ENCODE assay signal across 8 cellular contexts in genomic region chr11:692824-693414, GRCh38. TPM values are rescaled to one million over a fixed set of nuclear protein-coding genes. Genes with fewer than 3 reads are reported as not detected.
DNase-seq lines count a peak whose midpoint lies in the region; ATAC-seq and TF ChIP-seq lines count a peak whose summit lies in the region.

No MANE protein-coding gene starts in this region.

- TF ChIP-seq CTCF in SK-N-SH (IDR thresholded peaks at IDR 0.05), result no peak

- H3K27ac Mint-ChIP-seq in T-helper 17 cell, result peak overlapping the region; percentile 97
- H3K27ac Mint-ChIP-seq in stimulated activated naive B cell treated with anti-CD40 and anti-IgM and Interleukin-4, amounts not matched to agents 10 μg/mL and 1 μg/mL and 100 μg/mL, for 72 hours, result peak overlapping the region; percentile 97

- no peaks in the 10 kb centered on the region for H3K9me3 ChIP-seq in SK-N-SH
- H3K9me3 ChIP-seq in T-helper 17 cell (ENCODE audit: control insufficient read depth, low read length, poor library complexity, severe bottlenecking), result no peaks in the 10 kb centered on the region
- no peaks in the 10 kb centered on the region for H3K9me3 ChIP-seq in esophagus (ENCODE audit: control insufficient read depth in 2 of 2, insufficient read depth in 1 of 2, low read depth in 1 of 2, low read length in 1 of 2)

- H3F3A ChIP-seq in SK-N-SH (replicated peaks; ENCODE audit: insufficient read depth), result no peaks in the 10 kb centered on the region

- H3K27me3 ChIP-seq in SK-N-SH (ENCODE audit: insufficient read depth), result no peaks in the 10 kb centered on the region
- no peaks in the 10 kb centered on the region for H3K27me3 ChIP-seq in esophagus (ENCODE audit: control insufficient read depth in 1 of 2, insufficient read depth in 2 of 2, low read length in 2 of 2)

- peak overlapping the region; percentile 85 for H3K4me3 Mint-ChIP-seq in T-helper 17 cell
- peak overlapping the region; percentile 88 to 95 for H3K4me3 Mint-ChIP-seq in stimulated activated naive B cell treated with anti-CD40 and anti-IgM and Interleukin-4, amounts not matched to agents 10 μg/mL and 1 μg/mL and 100 μg/mL, for 72 hours

- peaks cover 3 to 15% of the 10 kb centered on the region in 2 experiments for H3K36me3 ChIP-seq in SK-N-SH (replicated peaks in 1 of 2; ENCODE audit: control insufficient read depth in 1 of 2, insufficient read depth in 2 of 2, low read length in 1 of 2)
- H3K36me3 ChIP-seq in esophagus (ENCODE audit: control insufficient read depth in 2 of 2, insufficient read depth in 2 of 2, low read length in 1 of 2), result peaks cover 0 to 16% of the 10 kb centered on the region in 2 donors

- H3K9me3 Mint-ChIP-seq in stimulated activated naive B cell treated with anti-CD40 and anti-IgM and Interleukin-4, amounts not matched to agents 10 μg/mL and 1 μg/mL and 100 μg/mL, for 72 hours, result no peaks in the 10 kb centered on the region

- no peak for DNase-seq in SK-N-SH
- DNase-seq in T-helper 17 cell, result peak in 2 of 3 donors; percentile 57 to 60
- DNase-seq in stimulated activated naive B cell treated with anti-CD40 and anti-IgM and Interleukin-4, amounts not matched to agents 10 μg/mL and 1 μg/mL and 100 μg/mL, for 72 hours, result no peak
- no peak for DNase-seq in ecto neural progenitor cell (ENCODE audit: low spot score)
- no peak for DNase-seq in hypothalamus (lab: John Stamatoyannopoulos, UW)

- 92% methylated on average over 23 of the region's 23 CpGs for WGBS in SK-N-SH (ENCODE audit: low lambda C conversion rate)
- WGBS in esophagus, 2 donors, result 49 to 69% methylated on average over 23 of the region's 23 CpGs

- H3K4me1 ChIP-seq in SK-N-SH (ENCODE audit: control insufficient read depth in 1 of 2, insufficient read depth in 2 of 2, low read depth in 1 of 2, low read length in 1 of 2) (peaks cover 13 to 19% of the 10 kb centered on the region in 2 experiments; a peak in 2 of 4 replicates), esophagus (ENCODE audit: control insufficient read depth in 2 of 2, insufficient read depth in 2 of 2, low read length in 1 of 2) (peaks cover 2 to 14% of the 10 kb centered on the region in 2 donors)

- 0 out of 4 replicates have a peak overlapping the region, but pooled peaks of 1 of the 2 experiments have one; percentile 25 for H3K27ac ChIP-seq in SK-N-SH (ENCODE audit: low read depth in 2 of 2, low read length in 1 of 2)
- H3K27ac ChIP-seq in esophagus (ENCODE audit: low read depth in 2 of 2, low read length in 1 of 2), result peak overlapping the region; percentile 91 to 100

- no peaks in the 10 kb centered on the region for H3K27me3 Mint-ChIP-seq in T-helper 17 cell
- no peaks in the 10 kb centered on the region for H3K27me3 Mint-ChIP-seq in stimulated activated naive B cell treated with anti-CD40 and anti-IgM and Interleukin-4, amounts not matched to agents 10 μg/mL and 1 μg/mL and 100 μg/mL, for 72 hours

- H3K36me3 Mint-ChIP-seq in T-helper 17 cell (ENCODE audit: low read depth), result no peaks in the 10 kb centered on the region
- peaks cover 18 to 30% of the 10 kb centered on the region in 2 donors for H3K36me3 Mint-ChIP-seq in stimulated activated naive B cell treated with anti-CD40 and anti-IgM and Interleukin-4, amounts not matched to agents 10 μg/mL and 1 μg/mL and 100 μg/mL, for 72 hours

- peaks cover 47% of the 10 kb centered on the region for H3K79me2 ChIP-seq in SK-N-SH (ENCODE audit: insufficient read depth)

- CTCF ChIA-PET in SK-N-SH (lab: Yijun Ruan, JAX), result interaction anchor here (0.5 to 11.4 kb wide), 3 partner anchors 26 to 47 kb away, joined by 3 to 122 read pairs (median 3); no protein-coding TSS in a partner anchor

- H3K4me2 ChIP-seq in SK-N-SH, result peak overlapping the region; percentile 78

- H3K4me1 Mint-ChIP-seq in T-helper 17 cell, result peaks cover 35% of the 10 kb centered on the region
- peaks cover 31 to 54% of the 10 kb centered on the region in 2 donors for H3K4me1 Mint-ChIP-seq in stimulated activated naive B cell treated with anti-CD40 and anti-IgM and Interleukin-4, amounts not matched to agents 10 μg/mL and 1 μg/mL and 100 μg/mL, for 72 hours

- H3K9me2 ChIP-seq in SK-N-SH, result no peaks in the 10 kb centered on the region

- ATAC-seq in SK-N-SH treated with all-trans-retinoic acid at 6 μM for 48 hours, result no peak
- peak; percentile 9 for ATAC-seq in T-helper 17 cell
- ATAC-seq in stimulated activated naive B cell treated with anti-CD40 and anti-IgM and Interleukin-4, amounts not matched to agents 10 μg/mL and 1 μg/mL and 100 μg/mL, for 72 hours (replicated peaks), result no peak
- no peak for ATAC-seq in GM18502 (IDR thresholded peaks at IDR 0.05; ENCODE audit: poor library complexity, unreplicated experiment)

- peaks cover 16% of the 10 kb centered on the region for H4K20me1 ChIP-seq in SK-N-SH (ENCODE audit: insufficient read depth)

- TF ChIP-seq EP300 in SK-N-SH (IDR thresholded peaks at IDR 0.05; ENCODE audit: borderline replicate concordance in 1 of 2, low read depth in 1 of 2, low read length in 1 of 2), result no peak

- no peak overlapping the region for H2AFZ ChIP-seq in SK-N-SH (ENCODE audit: low read depth)

- TF ChIP-seq RAD21 in SK-N-SH (IDR thresholded peaks at IDR 0.05; ENCODE audit: low read length), result no peak

- POLR2A ChIA-PET in SK-N-SH (lab: Yijun Ruan, JAX), result no interaction called here

- peak overlapping the region; percentile 48 to 89 for H3K4me3 ChIP-seq in SK-N-SH (ENCODE audit: low read depth in 2 of 2, low read length in 1 of 2)
- H3K4me3 ChIP-seq in esophagus (ENCODE audit: low read depth in 1 of 2, low read length in 2 of 2), result peak overlapping the region; percentile 38 to 95

- H3K9ac ChIP-seq in SK-N-SH, result no peak overlapping the region

TF ChIP-seq in SK-N-SH, 30 proteins besides CTCF, POLR2A, EP300 and RAD21 (continues in another document):
- TF ChIP-seq NFIC (IDR thresholded peaks at IDR 0.05; ENCODE audit: borderline replicate concordance) (no peak), RXRA (IDR thresholded peaks at IDR 0.05; ENCODE audit: borderline replicate concordance, low read depth) (no peak), POLR2AphosphoS5 (IDR thresholded peaks at IDR 0.05; ENCODE audit: low read depth, low read length) (no peak), EZH2phosphoT487 (IDR thresholded peaks at IDR 0.05; ENCODE audit: borderline replicate concordance, low read depth) (no peak), RCOR1 (IDR thresholded peaks at IDR 0.05; ENCODE audit: low read length) (no peak), FOXJ3 (CRISPR knock-in tag; IDR thresholded peaks at IDR 0.05) (no peak), JUND (IDR thresholded peaks at IDR 0.05) (no peak), MAX (IDR thresholded peaks at IDR 0.05; ENCODE audit: low read depth) (no peak)

TF ChIP-seq in SK-N-SH treated with all-trans-retinoic acid at 6 μM for 48 hours, 23 proteins besides CTCF, POLR2A, EP300 and RAD21 (continues in another document):
- TF ChIP-seq ISL1 (CRISPR knock-in tag; IDR thresholded peaks at IDR 0.05), result no peak
- no peak for TF ChIP-seq ZC3H10 (CRISPR knock-in tag; IDR thresholded peaks at IDR 0.05)
- TF ChIP-seq ZFP30 (CRISPR knock-in tag; IDR thresholded peaks at IDR 0.05), result no peak
- TF ChIP-seq SNAI2 (CRISPR knock-in tag; IDR thresholded peaks at IDR 0.05), result no peak
- no peak for TF ChIP-seq TSHZ2 (CRISPR knock-in tag; IDR thresholded peaks at IDR 0.05)
- TF ChIP-seq GLIS3 (CRISPR knock-in tag; IDR thresholded peaks at IDR 0.05), result no peak
- no peak for TF ChIP-seq CSDC2 (CRISPR knock-in tag; IDR thresholded peaks at IDR 0.05)

RNA-seq across cellular contexts. Expression of gene DEAF1, which starts 2.1 kb away (rescaled TPM):
- polyA plus RNA-seq in SK-N-SH (2012; rRNA removed), result 36.0 and 40.6 TPM in 2 replicates
- 19.2 and 27.9 TPM in 2 replicates for polyA plus RNA-seq in SK-N-SH (2012; cell fraction: cytosol; rRNA removed)
- 28.1 and 32.0 TPM in 2 replicates for polyA plus RNA-seq in SK-N-SH (2012; cell fraction: nucleus; rRNA removed)
- total RNA-seq in T-helper 17 cell, result 10 to 100 TPM; 55.3 to 77.1 TPM
- 10 to 100 TPM; 20.3 to 42.4 TPM for polyA plus RNA-seq in esophagus

RNA-seq across cellular contexts. Expression of gene TMEM80, which starts 2.7 kb away (rescaled TPM):
- 40.4 and 51.0 TPM in 2 replicates for polyA plus RNA-seq in SK-N-SH (2012; rRNA removed)
- 34.3 and 36.4 TPM in 2 replicates for polyA plus RNA-seq in SK-N-SH (2012; cell fraction: cytosol; rRNA removed)
- 88.5 and 114 TPM in 2 replicates for polyA plus RNA-seq in SK-N-SH (2012; cell fraction: nucleus; rRNA removed)
- 10 to 100 TPM; 20.8 to 21.3 TPM for total RNA-seq in T-helper 17 cell
- 10 to 100 TPM; 25.0 to 53.9 TPM for polyA plus RNA-seq in esophagus

RNA-seq across cellular contexts. Expression of gene EPS8L2, which starts 13.1 kb away (rescaled TPM):
- polyA plus RNA-seq in SK-N-SH (2012; rRNA removed) (0.67 and 0.74 TPM in 2 replicates), esophagus (100 to 1,000 TPM; 254 to 440 TPM)
- polyA plus RNA-seq in SK-N-SH (2012; cell fraction: cytosol; rRNA removed), result 0.42 and 0.52 TPM in 2 replicates
- polyA plus RNA-seq in SK-N-SH (2012; cell fraction: nucleus; rRNA removed), result 3.7 and 4.3 TPM in 2 replicates
- 10 to 100 TPM in 1 of 2 donors, 1 to 10 TPM in 1; 6.8 to 11.7 TPM for total RNA-seq in T-helper 17 cell

RNA-seq across cellular contexts. Expression of gene TALDO1, which starts 54.3 kb away (rescaled TPM):
- polyA plus RNA-seq in SK-N-SH (2012; rRNA removed) (78.4 and 103 TPM in 2 replicates), esophagus (100 to 1,000 TPM; 228 to 278 TPM)
- 84.3 and 95.6 TPM in 2 replicates for polyA plus RNA-seq in SK-N-SH (2012; cell fraction: cytosol; rRNA removed)
- 75.1 and 87.3 TPM in 2 replicates for polyA plus RNA-seq in SK-N-SH (2012; cell fraction: nucleus; rRNA removed)
- total RNA-seq in T-helper 17 cell, result 100 to 1,000 TPM in 1 of 2 donors, 10 to 100 TPM in 1; 60.4 to 102 TPM

RNA-seq across cellular contexts. Expression of gene DRD4, which starts 55.9 kb away (rescaled TPM):
- not detected in 2 replicates for polyA plus RNA-seq in SK-N-SH (2012; rRNA removed)
- 0.04 TPM in 1 of 2 replicates, not detected in the other for polyA plus RNA-seq in SK-N-SH (2012; cell fraction: cytosol; rRNA removed)
- 0.82 and 1.2 TPM in 2 replicates for polyA plus RNA-seq in SK-N-SH (2012; cell fraction: nucleus; rRNA removed)
- under 1 TPM; 0.40 to 0.89 TPM for total RNA-seq in T-helper 17 cell
- under 1 TPM; 0.18 to 0.39 TPM for polyA plus RNA-seq in esophagus

Comparison
In these comparisons a context has a peak if more than half of its experiments do, and no peak if none do; other contexts are left out.
1. DNase-seq: peak in T-helper 17 cell (2 of 3); none in SK-N-SH (single experiment), stimulated activated naive B cell treated with anti-CD40 and anti-IgM and Interleukin-4, amounts not matched to agents 10 μg/mL and 1 μg/mL and 100 μg/mL, for 72 hours (single experiment), ecto neural progenitor cell (single experiment) and hypothalamus (0 of 51).
2. RNA of gene EPS8L2, which starts 13.1 kb away (polyA plus RNA-seq): 254 to 440 TPM in esophagus; 0.42 to 4.3 TPM in SK-N-SH; every median in the first group is over 10 times any median in the second.